ENCODE assay signal across 18 cellular contexts in the genomic region with DNA sequence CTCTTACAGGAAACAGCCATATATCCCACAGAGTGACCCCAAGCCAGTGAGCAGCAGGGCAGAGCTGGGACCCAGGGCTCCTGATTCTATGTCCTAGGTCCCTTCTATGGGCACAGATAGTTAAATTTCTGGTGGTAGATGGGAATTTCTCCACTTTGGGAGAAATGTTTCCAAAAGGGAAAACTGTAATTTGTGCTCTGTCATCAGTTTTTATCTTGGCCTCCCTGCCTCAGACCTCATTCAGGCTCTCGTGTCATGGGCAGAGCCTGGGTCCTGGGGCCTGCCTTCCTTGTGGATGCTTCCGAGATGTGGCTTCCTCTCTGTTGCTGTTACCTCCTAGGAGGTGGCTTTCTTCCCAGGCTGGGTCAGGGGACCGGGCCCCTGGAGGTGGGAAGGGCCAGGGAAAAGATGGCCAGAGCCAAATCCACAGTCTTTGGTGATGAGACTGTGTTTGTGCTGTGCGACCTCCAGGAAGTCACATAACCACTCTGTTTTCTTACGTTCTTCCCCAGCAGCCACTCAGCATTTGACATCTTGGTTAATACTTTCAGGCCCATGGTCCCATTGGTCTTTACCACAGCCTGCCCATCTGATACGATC. TPM values are rescaled to one million over a fixed set of nuclear protein-coding genes. Genes with fewer than 3 reads are reported as not detected.
A peak's percentile ranks its signal among the peaks of the same experiment; 100 is the strongest.
DNase-seq lines count a peak whose midpoint lies in the region; ATAC-seq and TF ChIP-seq lines count a peak whose summit lies in the region.
"Had no signal": no experiment of that assay in that cellular context is flagged by ENCODE, and none has a peak within 500 bp of the region (broad histone marks: within the 10 kb centered on the region; RNA-seq: fewer than 3 reads in every experiment).

No MANE protein-coding gene starts in this region.

- no peak overlapping the region for H3K4ac ChIP-seq in IMR-90 (ENCODE audit: low read depth, low read length)

- H3K9me3 Mint-ChIP-seq in endodermal cell, result no peaks in the 10 kb centered on the region
- H3K9me3 Mint-ChIP-seq: activated naive CD8-positive, alpha-beta T cell treated with anti-CD3 and anti-CD28 coated beads for 36 hours had no signal

- no peak overlapping the region for H3K27ac Mint-ChIP-seq in endodermal cell
- H3K27ac Mint-ChIP-seq: activated naive CD8-positive, alpha-beta T cell treated with anti-CD3 and anti-CD28 coated beads for 36 hours had no signal

- H3K56ac ChIP-seq in IMR-90 (ENCODE audit: extremely low read depth, insufficient read depth, low read length), result no peak overlapping the region

- H3K36me3 ChIP-seq in IMR-90 (ENCODE audit: control insufficient read depth, insufficient read depth, low read length), result peaks cover 11% of the 10 kb centered on the region; the same call in 1 of the 2 replicates
- no peaks in the 10 kb centered on the region for H3K36me3 ChIP-seq in endodermal cell (ENCODE audit: control insufficient read depth, insufficient read depth, low read length)
- H3K36me3 ChIP-seq: pancreas had no signal

- H3K9me3 ChIP-seq in IMR-90 (ENCODE audit: control insufficient read depth, insufficient read depth, low read length), result no peaks in the 10 kb centered on the region
- H3K9me3 ChIP-seq in endodermal cell (ENCODE audit: control insufficient read depth, low read length), result no peaks in the 10 kb centered on the region
- H3K9me3 ChIP-seq: pancreas had no signal

- H3K36me3 Mint-ChIP-seq in endodermal cell (ENCODE audit: low read depth), result no peaks in the 10 kb centered on the region

- H3K9ac ChIP-seq in IMR-90 (ENCODE audit: low read depth, low read length) (no peak overlapping the region), endodermal cell (ENCODE audit: extremely low read depth, low read length, poor library complexity, severe bottlenecking) (no peak overlapping the region)

- no peak overlapping the region; the same call in 2 of the 3 replicates for H2BK15ac ChIP-seq in IMR-90 (ENCODE audit: low read depth, low read length)

- H3K27ac ChIP-seq in C4-2B (peak overlapping the region; percentile 81), IMR-90 (ENCODE audit: insufficient read depth, low read length) (no peak overlapping the region), endodermal cell (ENCODE audit: low read depth, low read length) (no peak overlapping the region)
- H3K27ac ChIP-seq: pancreas had no signal

- TF ChIP-seq POLR2A in IMR-90 (IDR thresholded peaks at IDR 0.05; ENCODE audit: low read depth, low read length), result no peak

- H2BK20ac ChIP-seq in IMR-90 (ENCODE audit: low read depth, low read length), result no peak overlapping the region

- H4K8ac ChIP-seq in IMR-90 (ENCODE audit: low read depth in 2 of 2, low read length in 2 of 2), result no peak overlapping the region

- no peak overlapping the region for H3K4me3 ChIP-seq in IMR-90 (ENCODE audit: insufficient read depth, low read depth, low read length)
- H3K4me3 ChIP-seq in endodermal cell (ENCODE audit: low read length), result no peak overlapping the region
- H3K4me3 ChIP-seq: lung, pancreas had no signal

- CTCF ChIA-PET in IMR-90 (lab: Yijun Ruan, JAX), result no interaction called here

- H4K20me1 ChIP-seq in IMR-90 (ENCODE audit: insufficient read depth, low read length), result no peaks in the 10 kb centered on the region

- TF ChIP-seq RAD21 in IMR-90 (IDR thresholded peaks at IDR 0.05; ENCODE audit: low read length), result no peak

- no peaks in the 10 kb centered on the region for H3K79me1 ChIP-seq in IMR-90 (ENCODE audit: low read depth in 1 of 2, low read length in 2 of 2)

- H2AK9ac ChIP-seq in IMR-90 (replicated peaks; ENCODE audit: low read depth, low read length, poor library complexity), result no peak overlapping the region

- H4K5ac ChIP-seq in IMR-90 (ENCODE audit: low read depth, low read length), result no peak overlapping the region

- POLR2A ChIA-PET in IMR-90 (lab: Charles Lee; ENCODE audit: unreplicated experiment), result no interaction called here

- ATAC-seq in IMR-90 (ENCODE audit: low read depth), result no peak
- ATAC-seq in sciatic nerve, result peak; percentile 65
- ATAC-seq in GM18498 (IDR thresholded peaks at IDR 0.05; ENCODE audit: unreplicated experiment), result no peak
- ATAC-seq: pancreas had no signal

- TF ChIP-seq CTCF in C4-2B (conservative IDR thresholded peaks at IDR 0.05) (no peak), IMR-90 (conservative IDR thresholded peaks at IDR 0.05; ENCODE audit: low read depth, low read length) (no peak), endodermal cell (conservative IDR thresholded peaks at IDR 0.05) (no peak)

- no peaks in the 10 kb centered on the region for H3K9me1 ChIP-seq in IMR-90 (ENCODE audit: insufficient read depth, low read length)

- H3K4me1 ChIP-seq in IMR-90 (ENCODE audit: control insufficient read depth, insufficient read depth, low read length), result peaks cover under 1% of the 10 kb centered on the region; the same call in 1 of the 2 replicates
- no peaks in the 10 kb centered on the region for H3K4me1 ChIP-seq in endodermal cell (ENCODE audit: control insufficient read depth, insufficient read depth, low read length)
- H3K4me1 ChIP-seq: pancreas had no signal

- peak overlapping the region; percentile 30; the same call in 1 of the 2 replicates for H2AK5ac ChIP-seq in IMR-90 (ENCODE audit: low read depth, low read length)

- DNase-seq in IMR-90 (no peak), endodermal cell (peak; percentile 22), sciatic nerve (ENCODE audit: low spot score) (peak; percentile 61), NCI-H2227 (lab: John Stamatoyannopoulos, UW; ENCODE audit: unreplicated experiment) (no peak), NCI-H748 (lab: John Stamatoyannopoulos, UW; ENCODE audit: unreplicated experiment) (no peak)
- DNase-seq: activated CD4-positive, alpha-beta T cell treated with anti-CD3 and anti-CD28 coated beads for 4 hours; activated naive CD8-positive, alpha-beta T cell treated with anti-CD3 and anti-CD28 coated beads for 36 hours; COR-L47; DND-41; NCI-H1417; NCI-H524 treated with DMSO at 0.1 percent for 48 hours; stimulated activated CD4-positive, alpha-beta T cell treated with anti-CD3 and anti-CD28 coated beads, Interleukin-2, amount 100 ng/mL, for 24 hours; stimulated activated naive CD4-positive, alpha-beta T cell; SW 1271 had no signal

- no peak overlapping the region for H4K91ac ChIP-seq in IMR-90 (ENCODE audit: insufficient read depth, low read depth, low read length)

- intact Hi-C loops in IMR-90 (cut with micrococcal nuclease), result no loop called here
- intact Hi-C loops in sciatic nerve (cut with DNase I), result loop anchor here (10.0 kb wide), 1 partner anchor 87 kb away; no protein-coding TSS in a partner anchor

- no peak overlapping the region for H3K4me3 Mint-ChIP-seq in endodermal cell
- H3K4me3 Mint-ChIP-seq: activated naive CD8-positive, alpha-beta T cell treated with anti-CD3 and anti-CD28 coated beads for 36 hours had no signal

- in situ Hi-C loops in IMR-90 (cut with MboI; ENCODE audit: low sequenced_read_pairs), result no loop called here

- H2BK120ac ChIP-seq in IMR-90 (ENCODE audit: low read depth, low read length), result no peak overlapping the region

- no peak overlapping the region for H3K14ac ChIP-seq in IMR-90 (replicated peaks; ENCODE audit: low read depth, low read length)

- dilution Hi-C loops in IMR-90 (cut with HindIII; ENCODE audit: low sequenced_read_pairs, unreplicated experiment), result no loop called here

- H3K27me3 ChIP-seq in IMR-90 (ENCODE audit: control insufficient read depth, insufficient read depth, low read length) (no peaks in the 10 kb centered on the region), endodermal cell (ENCODE audit: control insufficient read depth, insufficient read depth, low read length, poor library complexity, severe bottlenecking) (no peaks in the 10 kb centered on the region)
- H3K27me3 ChIP-seq: pancreas had no signal

- H3K23ac ChIP-seq in IMR-90 (ENCODE audit: low read depth, low read length), result no peak overlapping the region

- no peak overlapping the region for H3K4me2 ChIP-seq in IMR-90 (ENCODE audit: low read depth, low read length)

- H3K27me3 Mint-ChIP-seq in endodermal cell (ENCODE audit: insufficient read depth), result peaks cover 7% of the 10 kb centered on the region
- H3K27me3 Mint-ChIP-seq: activated naive CD8-positive, alpha-beta T cell treated with anti-CD3 and anti-CD28 coated beads for 36 hours had no signal

- no CpG with 5 or more reads among the region's 6 CpGs for WGBS in IMR-90 (ENCODE audit: extremely low coverage in 2 of 2, insufficient read length in 1 of 2), 2 experiments
- 91 to 100% methylated on average over 5 to 6 of the region's 6 CpGs for WGBS in endodermal cell (ENCODE audit: insufficient coverage in 1 of 2, insufficient read length in 1 of 2), 2 experiments

- no peak overlapping the region for H3K18ac ChIP-seq in IMR-90 (ENCODE audit: low read depth, low read length)

- BruUV-seq in IMR-90 (replicated peaks; lab: Mats Ljungman, UMichigan), result no TSS peak

- peaks cover 9% of the 10 kb centered on the region for H3K4me1 Mint-ChIP-seq in endodermal cell

- no peak overlapping the region for H2AFZ ChIP-seq in IMR-90 (replicated peaks; ENCODE audit: low read length, poor library complexity)

- no peak overlapping the region for H2BK5ac ChIP-seq in IMR-90 (ENCODE audit: low read depth, low read length, poor library complexity, severe bottlenecking)

TF ChIP-seq in IMR-90, 13 proteins besides CTCF, POLR2A, EP300 and RAD21:
- TF ChIP-seq RFX5 (IDR thresholded peaks at IDR 0.05; ENCODE audit: low read depth, low read length) (no peak), MAFK (IDR thresholded peaks at IDR 0.05; ENCODE audit: low read depth, low read length) (peak; percentile 87)

RNA-seq across cellular contexts. Expression of gene LRRC32, which starts 8.6 kb away (rescaled TPM):
- total RNA-seq in IMR-90 (2012; rRNA removed) (4.2 and 5.2 TPM in 2 replicates), endodermal cell (1 to 10 TPM; 1.3 to 1.6 TPM), sciatic nerve (192 TPM)
- 13.0 and 13.7 TPM in 2 replicates for polyA plus RNA-seq in IMR-90 (2012; rRNA removed)
- polyA plus RNA-seq in IMR-90 (2012; cell fraction: cytosol; rRNA removed), result 10.9 and 20.1 TPM in 2 replicates
- polyA plus RNA-seq in IMR-90 (2012; cell fraction: nucleus; rRNA removed; ENCODE audit: low replicate concordance), result 8.8 and 12.9 TPM in 2 replicates
- 2.0 TPM for polyA plus RNA-seq in endodermal cell (2013, experiment 1 of 2)
- 2.2 TPM for polyA plus RNA-seq in endodermal cell (2013, experiment 2 of 2)

Comparison
In these comparisons a context has a peak if more than half of its experiments do, and no peak if none do; other contexts are left out.
1. DNase-seq: peak in endodermal cell (single experiment) and sciatic nerve (single experiment); none in IMR-90 (single experiment), NCI-H2227 (single experiment) and NCI-H748 (single experiment).
2. RNA of gene LRRC32, which starts 8.6 kb away (total RNA-seq): 192 TPM in sciatic nerve (single experiment); 4.2 to 5.2 TPM in IMR-90 and 1.3 to 1.6 TPM in endodermal cell; every median in the first group is over 10 times any median in the second.